ENCODE assay signal across 1 cellular context in genomic region chr1:1185101-1185765, GRCh38.
TF ChIP-seq lines count a peak whose summit lies in the region.

No MANE protein-coding gene starts in this region.

TF ChIP-seq in K562, 482 proteins besides CTCF, POLR2A, EP300 and RAD21 (continued from another document):
- peak; percentile 93 for TF ChIP-seq ZNF592 (IDR thresholded peaks at IDR 0.05)
- no peak for TF ChIP-seq GATAD2A (IDR thresholded peaks at IDR 0.05)
- peak in 1 of 2 experiments; percentile 48; a peak in 2 of 4 replicates for TF ChIP-seq TRIM24 (IDR thresholded peaks at IDR 0.05)
- 0 out of 2 replicates have a peak, but pooled peaks have one; percentile 32 for TF ChIP-seq LEF1 (IDR thresholded peaks at IDR 0.05)
- 0 out of 2 replicates have a peak, but pooled peaks have one; percentile 6 for TF ChIP-seq RB1 (IDR thresholded peaks at IDR 0.05; ENCODE audit: low read depth)
- TF ChIP-seq FIP1L1 (IDR thresholded peaks at IDR 0.05; ENCODE audit: low read depth, low read length, poor library complexity, severe bottlenecking): no peak
- no peak for TF ChIP-seq RBM22 (IDR thresholded peaks at IDR 0.05; ENCODE audit: low read depth, low read length, poor library complexity, severe bottlenecking)
- TF ChIP-seq ZFX (CRISPR knock-in tag; IDR thresholded peaks at IDR 0.05): peak; percentile 88
- TF ChIP-seq MCM7 (IDR thresholded peaks at IDR 0.05): no peak
